ENCODE assay signal across 8 cellular contexts in genomic region chr11:61814958-61815789, GRCh38. TPM values are rescaled to one million over a fixed set of nuclear protein-coding genes. Genes with fewer than 3 reads are reported as not detected.
DNase-seq lines count a peak whose midpoint lies in the region; ATAC-seq and TF ChIP-seq lines count a peak whose summit lies in the region.

No MANE protein-coding gene starts in this region.

- H3K27me3 Mint-ChIP-seq in CD4-positive, alpha-beta memory T cell: peaks cover 4 to 19% of the 10 kb centered on the region in 2 donors
- H3K27me3 Mint-ChIP-seq in activated CD8-positive, alpha-beta memory T cell treated with anti-CD3 and anti-CD28 coated beads, Interleukin-2, amount 10 ng/mL, durations not matched to agents 7 days and 5 days: peaks cover 15% of the 10 kb centered on the region

- DNase-seq in CD4-positive, alpha-beta memory T cell: peak in 3 of 5 donors; percentile 12 to 61 (median 45)
- DNase-seq in NCI-H526 (lab: John Stamatoyannopoulos, UW): peak; percentile 78 to 96
- DNase-seq in activated CD8-positive, alpha-beta memory T cell treated with anti-CD3 and anti-CD28 coated beads, Interleukin-2, amount 10 ng/mL, durations not matched to agents 7 days and 5 days: peak; percentile 74
- DNase-seq in erythroblast (lab: John Stamatoyannopoulos, UW): peak; percentile 86 to 88
- DNase-seq in middle frontal gyrus (ENCODE audit: extremely low spot score, low spot score): peak; percentile 94
- peak; percentile 93 for DNase-seq in stromal cell of bone marrow (ENCODE audit: low read depth)

- peak; percentile 92 for TF ChIP-seq POLR2A in erythroblast (IDR thresholded peaks at IDR 0.05; ENCODE audit: low read length)

- peaks cover 21% of the 10 kb centered on the region for H3K4me1 ChIP-seq in CD4-positive, alpha-beta memory T cell (ENCODE audit: insufficient read depth, low read length)

- H3K36me3 ChIP-seq in CD4-positive, alpha-beta memory T cell (ENCODE audit: insufficient read depth, low read length): no peaks in the 10 kb centered on the region

- peak overlapping the region in 6 of 7 donors; percentile 65 to 88 (median 76) for H3K27ac Mint-ChIP-seq in CD4-positive, alpha-beta memory T cell
- H3K27ac Mint-ChIP-seq in activated CD8-positive, alpha-beta memory T cell treated with anti-CD3 and anti-CD28 coated beads, Interleukin-2, amount 10 ng/mL, durations not matched to agents 7 days and 5 days: peak overlapping the region; percentile 90

- peaks cover 0 to 4% of the 10 kb centered on the region in 2 donors for H3K36me3 Mint-ChIP-seq in CD4-positive, alpha-beta memory T cell
- peaks cover 27% of the 10 kb centered on the region for H3K36me3 Mint-ChIP-seq in activated CD8-positive, alpha-beta memory T cell treated with anti-CD3 and anti-CD28 coated beads, Interleukin-2, amount 10 ng/mL, durations not matched to agents 7 days and 5 days

- H3K9me3 ChIP-seq in CD4-positive, alpha-beta memory T cell (ENCODE audit: control insufficient read depth in 1 of 2, low read length in 2 of 2): no peaks in the 10 kb centered on the region

- no peaks in the 10 kb centered on the region for H3K9me3 Mint-ChIP-seq in CD4-positive, alpha-beta memory T cell
- H3K9me3 Mint-ChIP-seq in activated CD8-positive, alpha-beta memory T cell treated with anti-CD3 and anti-CD28 coated beads, Interleukin-2, amount 10 ng/mL, durations not matched to agents 7 days and 5 days (ENCODE audit: low read depth): no peaks in the 10 kb centered on the region

- POLR2A ChIA-PET in CD4-positive, alpha-beta memory T cell (lab: Charles Lee; ENCODE audit: partially characterized antibody): interaction anchor here (0.6 to 4.1 kb wide), 11 partner anchors 11 to 309 kb away, joined by 3 to 28 read pairs (median 5); partner anchors contain the start of genes FADS2, FEN1, FTH1 and INCENP

- ATAC-seq in GM19324 (IDR thresholded peaks at IDR 0.05; ENCODE audit: low FRiP score, unreplicated experiment): peak; percentile 48
- ATAC-seq in HG03469 (IDR thresholded peaks at IDR 0.05; ENCODE audit: unreplicated experiment): peak; percentile 31
- ATAC-seq in activated CD8-positive, alpha-beta memory T cell treated with anti-CD3 and anti-CD28 coated beads, Interleukin-2, amount 10 ng/mL, durations not matched to agents 7 days and 5 days: peak; percentile 43

- H3K27me3 ChIP-seq in CD4-positive, alpha-beta memory T cell (ENCODE audit: insufficient read depth, low read length): peaks cover 10% of the 10 kb centered on the region

- CTCF ChIA-PET in CD4-positive, alpha-beta memory T cell (lab: Charles Lee; ENCODE audit: partially characterized antibody): interaction anchor here (1.0 to 9.4 kb wide), 11 partner anchors 8 to 293 kb away, joined by 3 to 95 read pairs (median 8); partner anchors contain the start of genes FEN1 and TMEM258
- CTCF ChIA-PET in activated CD8-positive, alpha-beta memory T cell treated with anti-CD3 and anti-CD28 coated beads, Interleukin-2, amount 10 ng/mL, durations not matched to agents 7 days and 5 days (lab: Charles Lee): interaction anchor here (1.0 to 10.5 kb wide), 14 partner anchors 9 to 515 kb away, joined by 3 to 173 read pairs (median 4); partner anchors contain the start of genes FADS2, FEN1 and TMEM258

- H3K4me3 Mint-ChIP-seq in CD4-positive, alpha-beta memory T cell: peak overlapping the region; percentile 84 to 97 (median 92)
- peak overlapping the region; percentile 92 for H3K4me3 Mint-ChIP-seq in activated CD8-positive, alpha-beta memory T cell treated with anti-CD3 and anti-CD28 coated beads, Interleukin-2, amount 10 ng/mL, durations not matched to agents 7 days and 5 days

- intact Hi-C loops in CD4-positive, alpha-beta memory T cell (cut with micrococcal nuclease): loop anchor here (1.0 to 5.0 kb wide), 2 partner anchors 18 to 77 kb away; partner anchors contain the start of gene FADS3

- H3K27ac ChIP-seq in CD4-positive, alpha-beta memory T cell (ENCODE audit: low read depth, low read length): no peak overlapping the region

- peak overlapping the region; percentile 73 to 77 for H3K4me3 ChIP-seq in CD4-positive, alpha-beta memory T cell (ENCODE audit: low read length in 2 of 2)

- peaks cover 3 to 18% (median 7%) of the 10 kb centered on the region in 4 donors for H3K4me1 Mint-ChIP-seq in CD4-positive, alpha-beta memory T cell
- H3K4me1 Mint-ChIP-seq in activated CD8-positive, alpha-beta memory T cell treated with anti-CD3 and anti-CD28 coated beads, Interleukin-2, amount 10 ng/mL, durations not matched to agents 7 days and 5 days: peaks cover 11% of the 10 kb centered on the region

RNA-seq across cellular contexts. Expression of gene FADS1, which starts 1.6 kb away (rescaled TPM):
- 1 to 10 TPM; 1.7 to 2.2 TPM for total RNA-seq in CD4-positive, alpha-beta memory T cell
- under 1 TPM; 0.70 to 0.72 TPM for polyA plus RNA-seq in CD4-positive, alpha-beta memory T cell
- 10 to 100 TPM; 33.8 to 35.4 TPM for total RNA-seq in activated CD8-positive, alpha-beta memory T cell treated with anti-CD3 and anti-CD28 coated beads, Interleukin-2, amount 10 ng/mL, durations not matched to agents 7 days and 5 days

RNA-seq across cellular contexts. Expression of gene FADS2, which starts 12.9 kb away (rescaled TPM):
- under 1 TPM; 0.22 to 0.73 TPM for total RNA-seq in CD4-positive, alpha-beta memory T cell
- under 1 TPM; 0.06 to 0.94 TPM for polyA plus RNA-seq in CD4-positive, alpha-beta memory T cell
- 100 to 1,000 TPM; 174 to 184 TPM for total RNA-seq in activated CD8-positive, alpha-beta memory T cell treated with anti-CD3 and anti-CD28 coated beads, Interleukin-2, amount 10 ng/mL, durations not matched to agents 7 days and 5 days

RNA-seq across cellular contexts. Expression of gene FEN1, which starts 22.5 kb away (rescaled TPM):
- total RNA-seq in CD4-positive, alpha-beta memory T cell: 1 to 10 TPM; 7.4 to 8.0 TPM
- 10 to 100 TPM; 12.7 to 15.4 TPM for polyA plus RNA-seq in CD4-positive, alpha-beta memory T cell
- total RNA-seq in activated CD8-positive, alpha-beta memory T cell treated with anti-CD3 and anti-CD28 coated beads, Interleukin-2, amount 10 ng/mL, durations not matched to agents 7 days and 5 days: 100 to 1,000 TPM; 141 to 150 TPM

RNA-seq across cellular contexts. Expression of gene TMEM258, which starts 22.8 kb away (rescaled TPM):
- total RNA-seq in CD4-positive, alpha-beta memory T cell: 100 to 1,000 TPM; 113 to 117 TPM
- 100 to 1,000 TPM; 186 to 276 TPM for polyA plus RNA-seq in CD4-positive, alpha-beta memory T cell
- 100 to 1,000 TPM; 138 to 157 TPM for total RNA-seq in activated CD8-positive, alpha-beta memory T cell treated with anti-CD3 and anti-CD28 coated beads, Interleukin-2, amount 10 ng/mL, durations not matched to agents 7 days and 5 days

Comparison
In these comparisons a context has a peak if more than half of its experiments do, and no peak if none do; other contexts are left out.
1. RNA of gene FADS1, which starts 1.6 kb away (total RNA-seq): 33.8 to 35.4 TPM in activated CD8-positive, alpha-beta memory T cell treated with anti-CD3 and anti-CD28 coated beads, Interleukin-2, amount 10 ng/mL, durations not matched to agents 7 days and 5 days; 1.7 to 2.2 TPM in CD4-positive, alpha-beta memory T cell; every median in the first group is over 10 times any median in the second.
2. RNA of gene FADS2, which starts 12.9 kb away (total RNA-seq): 174 to 184 TPM in activated CD8-positive, alpha-beta memory T cell treated with anti-CD3 and anti-CD28 coated beads, Interleukin-2, amount 10 ng/mL, durations not matched to agents 7 days and 5 days; 0.22 to 0.73 TPM in CD4-positive, alpha-beta memory T cell; every median in the first group is over 100 times any median in the second.
3. RNA of gene FEN1, which starts 22.5 kb away (total RNA-seq): 141 to 150 TPM in activated CD8-positive, alpha-beta memory T cell treated with anti-CD3 and anti-CD28 coated beads, Interleukin-2, amount 10 ng/mL, durations not matched to agents 7 days and 5 days; 7.4 to 8.0 TPM in CD4-positive, alpha-beta memory T cell; every median in the first group is over 10 times any median in the second.
4. Peak in every context shown above with its lines, with median percentiles within 50 percentile points of each other: DNase-seq and ATAC-seq.